ENCODE assay signal across 21 cellular contexts in genomic region chr19:18746393-18747167, GRCh38. TPM values are rescaled to one million over a fixed set of nuclear protein-coding genes. Genes with fewer than 3 reads are reported as not detected.
"Had no signal": no experiment of that assay in that cellular context is flagged by ENCODE, and none has a peak within 500 bp of the region (broad histone marks: within the 10 kb centered on the region; RNA-seq: fewer than 3 reads in every experiment).

No MANE protein-coding gene starts in this region.

- DNase-seq: activated CD4-positive, alpha-beta T cell treated with anti-CD3 and anti-CD28 coated beads, Interleukin-2, amount 10 ng/mL, durations not matched to agents 7 days and 5 days; activated CD8-positive, alpha-beta memory T cell treated with anti-CD3 and anti-CD28 coated beads for 24 hours; activated naive CD8-positive, alpha-beta T cell treated with anti-CD3 and anti-CD28 coated beads for 36 hours; amygdala; body of pancreas; cortex of kidney; effector CD4-positive, alpha-beta T cell; foreskin melanocyte; head of caudate nucleus; islet precursor cell; mammary epithelial cell; sigmoid colon; spleen; stomach; testis; uterus had no signal

- H3K36me3 ChIP-seq: ovary, uterus had no signal

- H3K4me3 ChIP-seq: body of pancreas, ovary, sigmoid colon, spleen, stomach, testis, uterus had no signal

- H3K9me3 ChIP-seq: body of pancreas, ovary, sigmoid colon, spleen, stomach, testis, uterus had no signal

- H3K27me3 ChIP-seq: body of pancreas, ovary, sigmoid colon, spleen, stomach, testis, uterus had no signal

- H3K27ac ChIP-seq: body of pancreas, epithelial cell of prostate, ovary, sigmoid colon, spleen, stomach, testis had no signal

RNA-seq across cellular contexts. Expression of gene COMP, which starts 44.5 kb away (rescaled TPM):
- total RNA-seq: activated CD4-positive, alpha-beta T cell treated with anti-CD3 and anti-CD28 coated beads, Interleukin-2, amount 10 ng/mL, durations not matched to agents 7 days and 5 days; activated naive CD8-positive, alpha-beta T cell treated with anti-CD3 and anti-CD28 coated beads for 36 hours; left lobe of liver; natural killer cell treated with Interleukin-12 subunit alpha and Interleukin-12 subunit beta and Interleukin-15 and Interleukin-18, amount 100 ng/mL, for 72 hours; spleen; T-helper 2 cell treated with Interferon-gamma antibody and Interleukin-4, amounts not matched to agents 100 ng/mL and 5 ng/mL, for 36 hours had no signal
- polyA plus RNA-seq: mammary epithelial cell had no signal
